Comparison of ENCODE assay signal across 1 cellular context in the genomic region with DNA sequence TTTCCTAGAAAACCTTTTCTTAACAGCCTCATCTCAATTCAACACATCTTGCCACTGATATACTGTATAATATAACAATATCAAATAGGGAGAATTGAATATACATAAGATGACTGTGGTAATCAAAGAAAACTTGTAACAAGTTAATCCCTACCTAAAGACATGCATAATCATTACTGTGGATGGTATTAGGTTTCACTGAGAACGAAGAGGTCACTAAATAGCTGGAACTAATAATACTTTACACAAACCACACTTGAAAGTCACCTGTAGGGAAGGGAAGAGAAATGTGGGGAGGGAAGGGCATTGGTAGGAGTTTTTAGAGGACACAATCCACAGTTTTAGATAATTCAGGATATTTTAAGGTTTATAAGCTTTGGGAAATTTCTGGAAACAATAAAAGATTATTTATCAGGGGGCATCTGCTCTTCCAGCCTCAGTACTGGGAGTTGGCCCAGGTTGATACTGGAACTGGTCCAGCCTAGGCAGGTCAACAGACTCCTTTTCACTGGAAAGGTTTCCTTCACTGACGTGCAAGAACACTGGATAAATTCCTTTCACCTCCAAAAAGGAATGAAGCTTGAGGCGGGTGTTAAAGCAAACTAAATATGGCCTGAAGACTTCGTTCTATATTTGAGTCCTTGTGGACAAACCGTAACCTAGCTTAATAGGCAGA.
A peak's percentile ranks its signal among the peaks of the same experiment; 100 is the strongest.
TF ChIP-seq lines count a peak whose summit lies in the region.

No MANE protein-coding gene starts in this region.

TF ChIP-seq in HEK293, 187 proteins besides CTCF, POLR2A, EP300 and RAD21:
- TF ChIP-seq ZNF280D (tag by site-specific recombination; IDR thresholded peaks at IDR 0.05) (no peak), ZNF155 (tag by site-specific recombination; IDR thresholded peaks at IDR 0.05) (no peak), ZNF596 (tag by site-specific recombination; IDR thresholded peaks at IDR 0.05) (no peak), SP7 (tag by site-specific recombination; IDR thresholded peaks at IDR 0.05) (peak; percentile 88), ZNF704 (tag by site-specific recombination; IDR thresholded peaks at IDR 0.05) (no peak), OSR2 (tag by site-specific recombination; IDR thresholded peaks at IDR 0.05) (0 out of 2 replicates have a peak, but pooled peaks have one; percentile 20), ZNF366 (tag by site-specific recombination; conservative IDR thresholded peaks at IDR 0.05) (peak; percentile 61), ZNF654 (tag by site-specific recombination; IDR thresholded peaks at IDR 0.05; ENCODE audit: low read depth) (no peak), ZNF394 (tag by site-specific recombination; IDR thresholded peaks at IDR 0.05; ENCODE audit: borderline replicate concordance) (no peak), GLIS1 (tag by site-specific recombination; IDR thresholded peaks at IDR 0.05) (no peak), IKZF3 (tag by site-specific recombination; IDR thresholded peaks at IDR 0.05) (no peak), ZNF629 (tag by site-specific recombination; IDR thresholded peaks at IDR 0.05) (0 out of 2 replicates have a peak, but pooled peaks have one; percentile 8), SCRT2 (tag by site-specific recombination; IDR thresholded peaks at IDR 0.05) (peak; percentile 71; the same call in 1 of the 2 replicates), TCF7L2 (IDR thresholded peaks at IDR 0.05; ENCODE audit: borderline replicate concordance, low read depth, low read length) (no peak)
- TF ChIP-seq, protein P1, sequence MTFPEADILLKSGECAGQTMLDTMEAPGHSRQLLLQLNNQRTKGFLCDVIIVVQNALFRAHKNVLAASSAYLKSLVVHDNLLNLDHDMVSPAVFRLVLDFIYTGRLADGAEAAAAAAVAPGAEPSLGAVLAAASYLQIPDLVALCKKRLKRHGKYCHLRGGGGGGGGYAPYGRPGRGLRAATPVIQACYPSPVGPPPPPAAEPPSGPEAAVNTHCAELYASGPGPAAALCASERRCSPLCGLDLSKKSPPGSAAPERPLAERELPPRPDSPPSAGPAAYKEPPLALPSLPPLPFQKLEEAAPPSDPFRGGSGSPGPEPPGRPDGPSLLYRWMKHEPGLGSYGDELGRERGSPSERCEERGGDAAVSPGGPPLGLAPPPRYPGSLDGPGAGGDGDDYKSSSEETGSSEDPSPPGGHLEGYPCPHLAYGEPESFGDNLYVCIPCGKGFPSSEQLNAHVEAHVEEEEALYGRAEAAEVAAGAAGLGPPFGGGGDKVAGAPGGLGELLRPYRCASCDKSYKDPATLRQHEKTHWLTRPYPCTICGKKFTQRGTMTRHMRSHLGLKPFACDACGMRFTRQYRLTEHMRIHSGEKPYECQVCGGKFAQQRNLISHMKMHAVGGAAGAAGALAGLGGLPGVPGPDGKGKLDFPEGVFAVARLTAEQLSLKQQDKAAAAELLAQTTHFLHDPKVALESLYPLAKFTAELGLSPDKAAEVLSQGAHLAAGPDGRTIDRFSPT (tag by site-specific recombination; IDR thresholded peaks at IDR 0.05): peak; percentile 45; the same call in 1 of the 2 replicates
- TF ChIP-seq, protein P2, sequence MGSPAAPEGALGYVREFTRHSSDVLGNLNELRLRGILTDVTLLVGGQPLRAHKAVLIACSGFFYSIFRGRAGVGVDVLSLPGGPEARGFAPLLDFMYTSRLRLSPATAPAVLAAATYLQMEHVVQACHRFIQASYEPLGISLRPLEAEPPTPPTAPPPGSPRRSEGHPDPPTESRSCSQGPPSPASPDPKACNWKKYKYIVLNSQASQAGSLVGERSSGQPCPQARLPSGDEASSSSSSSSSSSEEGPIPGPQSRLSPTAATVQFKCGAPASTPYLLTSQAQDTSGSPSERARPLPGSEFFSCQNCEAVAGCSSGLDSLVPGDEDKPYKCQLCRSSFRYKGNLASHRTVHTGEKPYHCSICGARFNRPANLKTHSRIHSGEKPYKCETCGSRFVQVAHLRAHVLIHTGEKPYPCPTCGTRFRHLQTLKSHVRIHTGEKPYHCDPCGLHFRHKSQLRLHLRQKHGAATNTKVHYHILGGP (tag by site-specific recombination; IDR thresholded peaks at IDR 0.05): 0 out of 2 replicates have a peak, but pooled peaks have one; percentile 16
- TF ChIP-seq, protein P3, sequence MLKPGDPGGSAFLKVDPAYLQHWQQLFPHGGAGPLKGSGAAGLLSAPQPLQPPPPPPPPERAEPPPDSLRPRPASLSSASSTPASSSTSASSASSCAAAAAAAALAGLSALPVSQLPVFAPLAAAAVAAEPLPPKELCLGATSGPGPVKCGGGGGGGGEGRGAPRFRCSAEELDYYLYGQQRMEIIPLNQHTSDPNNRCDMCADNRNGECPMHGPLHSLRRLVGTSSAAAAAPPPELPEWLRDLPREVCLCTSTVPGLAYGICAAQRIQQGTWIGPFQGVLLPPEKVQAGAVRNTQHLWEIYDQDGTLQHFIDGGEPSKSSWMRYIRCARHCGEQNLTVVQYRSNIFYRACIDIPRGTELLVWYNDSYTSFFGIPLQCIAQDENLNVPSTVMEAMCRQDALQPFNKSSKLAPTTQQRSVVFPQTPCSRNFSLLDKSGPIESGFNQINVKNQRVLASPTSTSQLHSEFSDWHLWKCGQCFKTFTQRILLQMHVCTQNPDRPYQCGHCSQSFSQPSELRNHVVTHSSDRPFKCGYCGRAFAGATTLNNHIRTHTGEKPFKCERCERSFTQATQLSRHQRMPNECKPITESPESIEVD (tag by site-specific recombination; IDR thresholded peaks at IDR 0.05): peak; percentile 39
TF ChIP-seq in HEK293: peak in this region for 8.
